18 cellular contexts compared by ENCODE assay signal in the genomic region with DNA sequence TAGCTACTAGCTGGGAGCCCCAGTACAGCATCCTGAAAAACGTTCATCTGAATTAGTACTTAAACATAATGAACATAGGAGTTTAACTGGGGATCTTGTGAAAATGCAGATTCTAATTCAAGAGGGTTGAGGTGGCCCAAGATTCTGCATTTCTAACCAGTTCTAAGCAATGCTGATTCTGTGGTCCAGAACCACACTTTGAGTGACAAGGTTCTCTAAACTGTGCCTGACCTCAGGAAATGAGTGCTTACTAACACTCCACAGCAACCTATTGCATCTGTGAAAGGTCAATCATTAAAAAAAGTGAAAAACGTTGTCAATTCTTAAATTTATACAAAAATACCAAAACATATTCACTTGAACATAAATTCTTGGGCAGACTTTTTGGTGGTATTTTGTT.
"Had no signal": no experiment of that assay in that cellular context is flagged by ENCODE, and none has a peak within 500 bp of the region (broad histone marks: within the 10 kb centered on the region; RNA-seq: fewer than 3 reads in every experiment).

No MANE protein-coding gene starts in this region.

- H3K36me3 Mint-ChIP-seq: WTC11 had no signal

- H3K4me3 Mint-ChIP-seq: activated CD4-positive, alpha-beta memory T cell treated with anti-CD3 and anti-CD28 coated beads for 36 hours; activated CD4-positive, alpha-beta T cell treated with anti-CD3 and anti-CD28 coated beads for 36 hours; activated naive CD4-positive, alpha-beta T cell treated with anti-CD3 and anti-CD28 coated beads, Interleukin-2, amount 50 U/mL, for 24 hours; endodermal cell; mesothelial cell of epicardium; nephron; T-helper 17 cell; WTC11 had no signal

- H3K4me1 Mint-ChIP-seq: endodermal cell, WTC11 had no signal

- H3K27ac Mint-ChIP-seq: activated CD4-positive, alpha-beta memory T cell treated with anti-CD3 and anti-CD28 coated beads for 36 hours; activated CD4-positive, alpha-beta T cell treated with anti-CD3 and anti-CD28 coated beads for 36 hours; activated naive CD4-positive, alpha-beta T cell treated with anti-CD3 and anti-CD28 coated beads, Interleukin-2, amount 50 U/mL, for 24 hours; endodermal cell; mesothelial cell of epicardium; nephron; T-helper 17 cell; WTC11 had no signal

- H3K27me3 Mint-ChIP-seq: activated CD4-positive, alpha-beta memory T cell treated with anti-CD3 and anti-CD28 coated beads for 36 hours; activated CD4-positive, alpha-beta T cell treated with anti-CD3 and anti-CD28 coated beads for 36 hours; activated naive CD4-positive, alpha-beta T cell treated with anti-CD3 and anti-CD28 coated beads, Interleukin-2, amount 50 U/mL, for 24 hours; T-helper 17 cell had no signal

- H3K9me3 Mint-ChIP-seq: activated CD4-positive, alpha-beta memory T cell treated with anti-CD3 and anti-CD28 coated beads for 36 hours; activated naive CD4-positive, alpha-beta T cell treated with anti-CD3 and anti-CD28 coated beads, Interleukin-2, amount 50 U/mL, for 24 hours; endodermal cell; nephron; WTC11 had no signal

- ATAC-seq: activated CD4-positive, alpha-beta T cell treated with anti-CD3 and anti-CD28 coated beads for 36 hours; left lobe of liver; sciatic nerve; T-helper 17 cell; upper lobe of right lung; WTC11 had no signal

- DNase-seq: activated CD4-positive, alpha-beta memory T cell treated with anti-CD3 and anti-CD28 coated beads for 36 hours; activated CD4-positive, alpha-beta T cell treated with anti-CD3 and anti-CD28 coated beads for 36 hours; activated gamma-delta T cell; activated T-cell treated with anti-CD3 and anti-CD28 coated beads, Interleukin-2, amount 50 U/mL, for 48 hours; amniotic stem cell; endodermal cell; foreskin fibroblast; hypothalamus; kidney; stimulated activated CD4-positive, alpha-beta T cell treated with anti-CD3 and anti-CD28 coated beads, Interleukin-4, amount 100 ng/mL, for 1 hour; T-helper 17 cell; upper lobe of right lung had no signal
